1 cellular context compared by ENCODE assay signal in genomic region chr3:167734498-167735232, GRCh38.
A peak's percentile ranks its signal among the peaks of the same experiment; 100 is the strongest.
TF ChIP-seq lines count a peak whose summit lies in the region.

PDCD10 (minus strand) TSS chr3:167734892; CDS start chr3:167720157, 14,735 bp downstream.

TF ChIP-seq in HepG2, 621 proteins besides CTCF, POLR2A, EP300 and RAD21 (continued from another document and continues in another):
- TF ChIP-seq AFF4 (CRISPR knock-in tag; IDR thresholded peaks at IDR 0.05) (no peak), ZNF781 (CRISPR knock-in tag; IDR thresholded peaks at IDR 0.05; ENCODE audit: borderline replicate concordance, not compliant biosample characterization) (no peak), HOXA5 (CRISPR knock-in tag; IDR thresholded peaks at IDR 0.05) (peak; percentile 57; the same call in 1 of the 2 replicates), ZNF34 (CRISPR knock-in tag; IDR thresholded peaks at IDR 0.05; ENCODE audit: borderline replicate concordance) (no peak), SETDB1 (CRISPR knock-in tag; IDR thresholded peaks at IDR 0.05; ENCODE audit: borderline replicate concordance) (no peak), CBFB (CRISPR knock-in tag; IDR thresholded peaks at IDR 0.05) (peak; percentile 54; the same call in 1 of the 2 replicates), DMAP1 (CRISPR knock-in tag; IDR thresholded peaks at IDR 0.05) (peak; percentile 79), ZNF609 (CRISPR knock-in tag; IDR thresholded peaks at IDR 0.05; ENCODE audit: borderline replicate concordance) (no peak), ZNF18 (CRISPR knock-in tag; IDR thresholded peaks at IDR 0.05; ENCODE audit: insufficient replicate concordance) (no peak), ZNF761 (CRISPR knock-in tag; conservative IDR thresholded peaks at IDR 0.05) (peak; percentile 72; the same call in 1 of the 2 replicates), KIAA2018 (CRISPR knock-in tag; IDR thresholded peaks at IDR 0.05; ENCODE audit: borderline replicate concordance) (no peak), ZNF232 (CRISPR knock-in tag; IDR thresholded peaks at IDR 0.05; ENCODE audit: borderline replicate concordance) (peak; percentile 46; the same call in 1 of the 2 replicates), FOXP1 (IDR thresholded peaks at IDR 0.05) (no peak), FOXP1 (CRISPR knock-in tag; IDR thresholded peaks at IDR 0.05) (no peak), FOXA1 (IDR thresholded peaks at IDR 0.05) (no peak), FOXA1 (CRISPR knock-in tag; IDR thresholded peaks at IDR 0.05) (no peak), MAX (IDR thresholded peaks at IDR 0.05) (peak; percentile 52; the same call in 1 of the 2 replicates), HDAC2 (CRISPR knock-in tag; IDR thresholded peaks at IDR 0.05) (no peak), ZNF3 (CRISPR knock-in tag; IDR thresholded peaks at IDR 0.05) (no peak), IRF9 (CRISPR knock-in tag; IDR thresholded peaks at IDR 0.05; ENCODE audit: borderline replicate concordance) (no peak; the same call in 1 of the 2 replicates), ZNF441 (CRISPR knock-in tag; IDR thresholded peaks at IDR 0.05; ENCODE audit: borderline replicate concordance) (no peak), ZNF251 (CRISPR knock-in tag; IDR thresholded peaks at IDR 0.05) (no peak), MED1 (CRISPR knock-in tag; IDR thresholded peaks at IDR 0.05) (peak; percentile 16; the same call in 1 of the 2 replicates), FOXC1 (CRISPR knock-in tag; IDR thresholded peaks at IDR 0.05; ENCODE audit: borderline replicate concordance) (no peak), ZNF772 (CRISPR knock-in tag; IDR thresholded peaks at IDR 0.05) (peak; percentile 78), ZFP1 (CRISPR knock-in tag; IDR thresholded peaks at IDR 0.05) (no peak), ZSCAN9 (CRISPR knock-in tag; IDR thresholded peaks at IDR 0.05; ENCODE audit: borderline replicate concordance) (0 out of 2 replicates have a peak, but pooled peaks have one; percentile 22), RCOR2 (CRISPR knock-in tag; IDR thresholded peaks at IDR 0.05) (no peak)
- TF ChIP-seq, protein P1, sequence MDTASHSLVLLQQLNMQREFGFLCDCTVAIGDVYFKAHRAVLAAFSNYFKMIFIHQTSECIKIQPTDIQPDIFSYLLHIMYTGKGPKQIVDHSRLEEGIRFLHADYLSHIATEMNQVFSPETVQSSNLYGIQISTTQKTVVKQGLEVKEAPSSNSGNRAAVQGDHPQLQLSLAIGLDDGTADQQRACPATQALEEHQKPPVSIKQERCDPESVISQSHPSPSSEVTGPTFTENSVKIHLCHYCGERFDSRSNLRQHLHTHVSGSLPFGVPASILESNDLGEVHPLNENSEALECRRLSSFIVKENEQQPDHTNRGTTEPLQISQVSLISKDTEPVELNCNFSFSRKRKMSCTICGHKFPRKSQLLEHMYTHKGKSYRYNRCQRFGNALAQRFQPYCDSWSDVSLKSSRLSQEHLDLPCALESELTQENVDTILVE (CRISPR knock-in tag; IDR thresholded peaks at IDR 0.05) = no peak
- TF ChIP-seq, protein P2, sequence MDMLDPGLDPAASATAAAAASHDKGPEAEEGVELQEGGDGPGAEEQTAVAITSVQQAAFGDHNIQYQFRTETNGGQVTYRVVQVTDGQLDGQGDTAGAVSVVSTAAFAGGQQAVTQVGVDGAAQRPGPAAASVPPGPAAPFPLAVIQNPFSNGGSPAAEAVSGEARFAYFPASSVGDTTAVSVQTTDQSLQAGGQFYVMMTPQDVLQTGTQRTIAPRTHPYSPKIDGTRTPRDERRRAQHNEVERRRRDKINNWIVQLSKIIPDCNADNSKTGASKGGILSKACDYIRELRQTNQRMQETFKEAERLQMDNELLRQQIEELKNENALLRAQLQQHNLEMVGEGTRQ (IDR thresholded peaks at IDR 0.05; ENCODE audit: low read depth, low read length) = no peak
- TF ChIP-seq, protein P2 (CRISPR knock-in tag; IDR thresholded peaks at IDR 0.05; ENCODE audit: borderline replicate concordance) = no peak; the same call in 1 of the 2 replicates
